Comparison of ENCODE assay signal across 8 cellular contexts in genomic region chr10:100009793-100010676, GRCh38. TPM values are rescaled to one million over a fixed set of nuclear protein-coding genes. Genes with fewer than 3 reads are reported as not detected.
DNase-seq lines count a peak whose midpoint lies in the region; ATAC-seq and TF ChIP-seq lines count a peak whose summit lies in the region.

A gene with protein sequence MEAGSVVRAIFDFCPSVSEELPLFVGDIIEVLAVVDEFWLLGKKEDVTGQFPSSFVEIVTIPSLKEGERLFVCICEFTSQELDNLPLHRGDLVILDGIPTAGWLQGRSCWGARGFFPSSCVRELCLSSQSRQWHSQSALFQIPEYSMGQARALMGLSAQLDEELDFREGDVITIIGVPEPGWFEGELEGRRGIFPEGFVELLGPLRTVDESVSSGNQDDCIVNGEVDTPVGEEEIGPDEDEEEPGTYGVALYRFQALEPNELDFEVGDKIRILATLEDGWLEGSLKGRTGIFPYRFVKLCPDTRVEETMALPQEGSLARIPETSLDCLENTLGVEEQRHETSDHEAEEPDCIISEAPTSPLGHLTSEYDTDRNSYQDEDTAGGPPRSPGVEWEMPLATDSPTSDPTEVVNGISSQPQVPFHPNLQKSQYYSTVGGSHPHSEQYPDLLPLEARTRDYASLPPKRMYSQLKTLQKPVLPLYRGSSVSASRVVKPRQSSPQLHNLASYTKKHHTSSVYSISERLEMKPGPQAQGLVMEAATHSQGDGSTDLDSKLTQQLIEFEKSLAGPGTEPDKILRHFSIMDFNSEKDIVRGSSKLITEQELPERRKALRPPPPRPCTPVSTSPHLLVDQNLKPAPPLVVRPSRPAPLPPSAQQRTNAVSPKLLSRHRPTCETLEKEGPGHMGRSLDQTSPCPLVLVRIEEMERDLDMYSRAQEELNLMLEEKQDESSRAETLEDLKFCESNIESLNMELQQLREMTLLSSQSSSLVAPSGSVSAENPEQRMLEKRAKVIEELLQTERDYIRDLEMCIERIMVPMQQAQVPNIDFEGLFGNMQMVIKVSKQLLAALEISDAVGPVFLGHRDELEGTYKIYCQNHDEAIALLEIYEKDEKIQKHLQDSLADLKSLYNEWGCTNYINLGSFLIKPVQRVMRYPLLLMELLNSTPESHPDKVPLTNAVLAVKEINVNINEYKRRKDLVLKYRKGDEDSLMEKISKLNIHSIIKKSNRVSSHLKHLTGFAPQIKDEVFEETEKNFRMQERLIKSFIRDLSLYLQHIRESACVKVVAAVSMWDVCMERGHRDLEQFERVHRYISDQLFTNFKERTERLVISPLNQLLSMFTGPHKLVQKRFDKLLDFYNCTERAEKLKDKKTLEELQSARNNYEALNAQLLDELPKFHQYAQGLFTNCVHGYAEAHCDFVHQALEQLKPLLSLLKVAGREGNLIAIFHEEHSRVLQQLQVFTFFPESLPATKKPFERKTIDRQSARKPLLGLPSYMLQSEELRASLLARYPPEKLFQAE (N-terminal part only) (minus strand): TSS chr10:100009947. CDS start chr10:99972124, 37,823 bp downstream.

- POLR2A ChIA-PET in activated CD4-positive, alpha-beta memory T cell treated with anti-CD3 and anti-CD28 coated beads, Interleukin-2, amount 10 ng/mL, durations not matched to agents 7 days and 5 days (lab: Charles Lee): interaction anchor here (1.0 to 2.2 kb wide), 7 partner anchors 8 to 278 kb away, joined by 3 to 9 read pairs (median 3); partner anchors contain the start of genes COX15 and CUTC

- H3K27me3 ChIP-seq in ectodermal cell (ENCODE audit: control insufficient read depth, insufficient read depth, low read length, poor library complexity, severe bottlenecking) (peaks cover 27% of the 10 kb centered on the region), lower lobe of right lung (ENCODE audit: low read depth) (no peaks in the 10 kb centered on the region)

- H3K27ac ChIP-seq in ectodermal cell (ENCODE audit: insufficient read depth, low read depth, low read length, poor library complexity, severe bottlenecking): no peak within 1 kb of the TSS
- peak within 1 kb of the TSS; percentile 82 for H3K27ac ChIP-seq in lower lobe of right lung

- H3K4me3 Mint-ChIP-seq in activated CD4-positive, alpha-beta memory T cell treated with anti-CD3 and anti-CD28 coated beads, Interleukin-2, amount 10 ng/mL, durations not matched to agents 7 days and 5 days: peak within 1 kb of the TSS; percentile 83

- TF ChIP-seq CTCF in AG10803 (conservative IDR thresholded peaks at IDR 0.05; ENCODE audit: low read length): peak; percentile 16; the same call in 1 of the 2 replicates
- peak; percentile 53 for TF ChIP-seq CTCF in lower lobe of right lung (IDR thresholded peaks at IDR 0.05)

- CTCF ChIA-PET in activated CD4-positive, alpha-beta memory T cell treated with anti-CD3 and anti-CD28 coated beads, Interleukin-2, amount 10 ng/mL, durations not matched to agents 7 days and 5 days (lab: Charles Lee): interaction anchor here (0.6 to 2.9 kb wide), 23 partner anchors 9 to 582 kb away, joined by 3 to 22 read pairs (median 6); partner anchors contain the start of genes COX15, CUTC and ENTPD7

- no peaks in the 10 kb centered on the region for H3K36me3 ChIP-seq in ectodermal cell (ENCODE audit: control insufficient read depth, insufficient read depth, low read length)
- H3K36me3 ChIP-seq in lower lobe of right lung: no peaks in the 10 kb centered on the region

- intact Hi-C loops in lower lobe of right lung (cut with DNase I): no loop called here

- H3K4me3 ChIP-seq in AG10803 (ENCODE audit: low read length) (peak within 1 kb of the TSS; percentile 93), ectodermal cell (ENCODE audit: insufficient read depth, low read depth, low read length) (peak within 1 kb of the TSS; percentile 87), lower lobe of right lung (peak within 1 kb of the TSS; percentile 82)

- peaks cover 49% of the 10 kb centered on the region for H3K4me1 Mint-ChIP-seq in activated CD4-positive, alpha-beta memory T cell treated with anti-CD3 and anti-CD28 coated beads, Interleukin-2, amount 10 ng/mL, durations not matched to agents 7 days and 5 days

- H3K9me3 ChIP-seq in ectodermal cell (ENCODE audit: control insufficient read depth, low read length) (no peaks in the 10 kb centered on the region), lower lobe of right lung (no peaks in the 10 kb centered on the region)

- H3K4me1 ChIP-seq in ectodermal cell (ENCODE audit: control insufficient read depth, insufficient read depth, low read length) (peaks cover 2% of the 10 kb centered on the region), lower lobe of right lung (peaks cover 41% of the 10 kb centered on the region)

- H3K27me3 Mint-ChIP-seq in activated CD4-positive, alpha-beta memory T cell treated with anti-CD3 and anti-CD28 coated beads, Interleukin-2, amount 10 ng/mL, durations not matched to agents 7 days and 5 days: peaks cover 25% of the 10 kb centered on the region

- no peak within 1 kb of the TSS for H3K27ac Mint-ChIP-seq in activated CD4-positive, alpha-beta memory T cell treated with anti-CD3 and anti-CD28 coated beads, Interleukin-2, amount 10 ng/mL, durations not matched to agents 7 days and 5 days

- ATAC-seq in GM18861 (IDR thresholded peaks at IDR 0.05; ENCODE audit: unreplicated experiment) (peak; percentile 70), HG03095 (IDR thresholded peaks at IDR 0.05; ENCODE audit: unreplicated experiment) (peak; percentile 53), lower lobe of right lung (peak; percentile 97 to 98)

- WGBS in ectodermal cell, 2 experiments: 7% methylated on average over 86 of the region's 86 CpGs

- H3K9me3 Mint-ChIP-seq in activated CD4-positive, alpha-beta memory T cell treated with anti-CD3 and anti-CD28 coated beads, Interleukin-2, amount 10 ng/mL, durations not matched to agents 7 days and 5 days: no peaks in the 10 kb centered on the region

- H3K36me3 Mint-ChIP-seq in activated CD4-positive, alpha-beta memory T cell treated with anti-CD3 and anti-CD28 coated beads, Interleukin-2, amount 10 ng/mL, durations not matched to agents 7 days and 5 days (ENCODE audit: low read depth): no peaks in the 10 kb centered on the region

- DNase-seq in AG10803 (ENCODE audit: low read depth) (peak; percentile 78), NCI-H510A (lab: John Stamatoyannopoulos, UW) (peak; percentile 87), lower lobe of right lung (peak; percentile 90)
- peak; percentile 83 for DNase-seq in activated CD4-positive, alpha-beta memory T cell treated with anti-CD3 and anti-CD28 coated beads, Interleukin-2, amount 10 ng/mL, durations not matched to agents 7 days and 5 days
- peak; percentile 47 to 77 (median 64) for DNase-seq in stimulated activated CD4-positive, alpha-beta T cell treated with anti-CD3 and anti-CD28 coated beads, TNF-alpha, amount 100 ng/mL, for 1 hour (ENCODE audit: low read depth in 3 of 3, low spot score in 1 of 3)

RNA-seq across cellular contexts. Expression of the gene that starts here (rescaled TPM):
- 1 to 10 TPM; 4.8 to 5.1 TPM for total RNA-seq in activated CD4-positive, alpha-beta memory T cell treated with anti-CD3 and anti-CD28 coated beads, Interleukin-2, amount 10 ng/mL, durations not matched to agents 7 days and 5 days
- 33.3 TPM for polyA plus RNA-seq in ectodermal cell (2013, experiment 1 of 4)
- polyA plus RNA-seq in ectodermal cell (2013, experiment 2 of 4): 30.8 TPM
- 25.5 TPM for polyA plus RNA-seq in ectodermal cell (2013, experiment 3 of 4)
- 29.5 TPM for polyA plus RNA-seq in ectodermal cell (2013, experiment 4 of 4)
- 13.7 TPM for total RNA-seq in lower lobe of right lung
